ENCODE assay signal across 1 cellular context in the genomic region with DNA sequence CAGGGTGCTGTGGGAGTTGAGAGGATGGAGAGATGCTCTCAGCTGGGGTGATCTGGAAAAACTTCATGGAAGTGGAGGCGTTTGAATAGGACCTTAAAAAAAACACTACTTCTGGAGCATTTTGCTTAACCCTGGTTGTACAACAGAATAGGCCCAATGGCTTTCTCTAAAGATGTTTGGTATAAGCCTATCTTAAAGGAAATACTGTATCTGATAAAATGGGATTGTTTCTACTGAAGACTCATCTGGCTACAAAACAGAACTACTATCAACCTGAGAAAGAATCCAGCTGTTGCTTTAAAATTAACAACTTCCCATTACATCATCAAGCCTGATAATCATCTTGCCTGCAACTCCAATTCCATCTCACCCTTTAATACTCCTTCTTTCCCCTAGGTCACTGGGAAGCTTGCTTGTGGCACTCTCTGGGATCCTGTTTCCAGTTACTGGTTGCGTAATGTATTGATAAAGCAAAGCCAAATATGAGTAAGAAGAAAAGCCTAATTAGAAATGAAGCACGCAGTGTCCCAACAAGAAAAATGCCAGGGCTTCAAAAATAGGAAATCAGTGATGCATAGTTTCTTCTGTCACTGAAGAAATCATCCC.
TF ChIP-seq lines count a peak whose summit lies in the region.

No MANE protein-coding gene starts in this region.

TF ChIP-seq in HEK293, 187 proteins besides CTCF, POLR2A, EP300 and RAD21 (continued from another document):
- TF ChIP-seq ZNF600 (tag by site-specific recombination; IDR thresholded peaks at IDR 0.05) (peak; percentile 24; the same call in 1 of the 2 replicates), ZBTB21 (tag by site-specific recombination; IDR thresholded peaks at IDR 0.05) (peak; percentile 36; the same call in 1 of the 2 replicates)
